In genomic region chr2:152474523-152474922, GRCh38 we compare ENCODE assay signal across 5 cellular contexts.
DNase-seq lines count a peak whose midpoint lies in the region; ATAC-seq, FAIRE-seq and TF ChIP-seq lines count a peak whose summit lies in the region.
"Not testable (repeated sequence)": the region's sequence is repeated elsewhere in the genome, so short reads cannot be mapped to it uniquely, and the experiment has no call there.

No MANE protein-coding gene starts in this region.

- not testable (repeated sequence) for H3K27me3 ChIP-seq in K562 (ENCODE audit: control insufficient read depth in 2 of 2, insufficient read depth in 2 of 2, low read length in 2 of 2); dorsolateral prefrontal cortex; HepG2 (ENCODE audit: control insufficient read depth in 1 of 2, insufficient read depth in 2 of 2, low read length in 2 of 2); thyroid gland

- WGBS in K562 (ENCODE audit: insufficient coverage, low coverage, missing lambda C conversion rate) = 0% methylated on average over 5 of the region's 5 CpGs
- 95% methylated on average over 5 of the region's 5 CpGs for WGBS in HepG2 (ENCODE audit: low lambda C conversion rate)
- 90 to 91% methylated on average over 5 of the region's 5 CpGs for WGBS in thyroid gland, 2 donors

- not testable (repeated sequence) for H4K20me1 ChIP-seq in K562 (replicated peaks; ENCODE audit: control insufficient read depth, insufficient read depth, low read length); HepG2 (ENCODE audit: insufficient read depth, low read length)

- not testable (repeated sequence) for TF ChIP-seq POLR2A in GM12892 (IDR thresholded peaks at IDR 0.05; ENCODE audit: low read depth, low read length); K562 (conservative IDR thresholded peaks at IDR 0.05); HepG2 (IDR thresholded peaks at IDR 0.05; ENCODE audit: insufficient read depth in 1 of 2, low read depth in 2 of 2, low read length in 2 of 2); thyroid gland (IDR thresholded peaks at IDR 0.05)

- intact Hi-C loops in K562 (cut with micrococcal nuclease); dorsolateral prefrontal cortex (cut with DNase I); thyroid gland (cut with DNase I): not testable (repeated sequence)
- intact Hi-C loops in HepG2 (cut with micrococcal nuclease; ENCODE audit: unreplicated experiment) = loop anchor here (5.0 kb wide), 3 partner anchors 42 to 297 kb away; partner anchors contain the start of genes FMNL2 and STAM2

- not testable (repeated sequence) for H3K27ac ChIP-seq in K562 (ENCODE audit: extremely low read depth, low read depth, low read length); HepG2 (ENCODE audit: extremely low read length, insufficient read depth, low read length)
- peak overlapping the region in 49 of 59 donors; percentile 6 to 100 (median 96) for H3K27ac ChIP-seq in dorsolateral prefrontal cortex
- peak overlapping the region in 2 of 3 donors; percentile 50 to 62 for H3K27ac ChIP-seq in thyroid gland

- TF ChIP-seq CTCF in K562 (IDR thresholded peaks at IDR 0.05 in 2 of 3, conservative IDR thresholded peaks at IDR 0.05 in 1 of 3; ENCODE audit: insufficient read depth in 2 of 3, low read depth in 1 of 3, low read length in 3 of 3); dorsolateral prefrontal cortex (IDR thresholded peaks at IDR 0.05 in 54 of 56, conservative IDR thresholded peaks at IDR 0.05 in 2 of 56; ENCODE audit: low read depth in 1 of 56, partially characterized antibody in 56 of 56); HepG2 (CRISPR knock-in tag; IDR thresholded peaks at IDR 0.05); thyroid gland (IDR thresholded peaks at IDR 0.05): not testable (repeated sequence)

- TF ChIP-seq EP300 in K562 (IDR thresholded peaks at IDR 0.05; ENCODE audit: low read length); HepG2 (IDR thresholded peaks at IDR 0.05; ENCODE audit: low read depth in 2 of 2, low read length in 2 of 2); HepG2 (CRISPR knock-in tag; IDR thresholded peaks at IDR 0.05; ENCODE audit: borderline replicate concordance): not testable (repeated sequence)

- not testable (repeated sequence) for H3K4me3 ChIP-seq in K562; dorsolateral prefrontal cortex; HepG2 (replicated peaks in 1 of 3; ENCODE audit: insufficient read depth in 1 of 3, low read depth in 2 of 3, low read length in 3 of 3); thyroid gland (replicated peaks in 1 of 3)

- not testable (repeated sequence) for ATAC-seq in K562, HepG2

- H3K9ac ChIP-seq in K562 (ENCODE audit: insufficient read depth in 1 of 2, low read depth in 2 of 2, low read length in 2 of 2); HepG2 (ENCODE audit: insufficient read depth, low read depth, low read length): not testable (repeated sequence)

- peak; percentile 63 for FAIRE-seq in GM12892 (lab: Jason Lieb, UNC)
- FAIRE-seq in K562 (lab: Jason Lieb, UNC); HepG2 (lab: Jason Lieb, UNC): not testable (repeated sequence)

- not testable (repeated sequence) for H2AFZ ChIP-seq in K562 (ENCODE audit: low read depth, low read length); HepG2 (ENCODE audit: low read length)

- in situ Hi-C loops in K562 (cut with MboI); HepG2 (cut with HindIII; ENCODE audit: extremely low pct_ligation_motif_present, low pct_unique_long_range_greater_than_20kb): not testable (repeated sequence)

- not testable (repeated sequence) for H3K9me1 ChIP-seq in K562 (ENCODE audit: control insufficient read depth, insufficient read depth, low read length)

- not testable (repeated sequence) for TF ChIP-seq RAD21 in K562 (CRISPR knock-in tag; conservative IDR thresholded peaks at IDR 0.05 in 1 of 2, IDR thresholded peaks at IDR 0.05 in 1 of 2); HepG2 (CRISPR knock-in tag; IDR thresholded peaks at IDR 0.05)

- not testable (repeated sequence) for DNase-seq in GM12892 (ENCODE audit: insufficient read length); K562 (ENCODE audit: extremely low read depth in 1 of 4, low spot score in 3 of 4); dorsolateral prefrontal cortex; HepG2 (ENCODE audit: low spot score); thyroid gland

- not testable (repeated sequence) for BruUV-seq in K562 (replicated peaks; lab: Mats Ljungman, UMichigan); HepG2 (replicated peaks; lab: Mats Ljungman, UMichigan)

- not testable (repeated sequence) for H3K36me3 ChIP-seq in K562 (ENCODE audit: control insufficient read depth, insufficient read depth, low read length); HepG2 (replicated peaks in 1 of 2; ENCODE audit: control insufficient read depth in 1 of 2, insufficient read depth in 2 of 2, low read length in 2 of 2); thyroid gland

- H3K4me1 ChIP-seq in K562 (replicated peaks in 1 of 2; ENCODE audit: control insufficient read depth in 2 of 2, insufficient read depth in 2 of 2, low read length in 2 of 2) = not testable (repeated sequence)
- H3K4me1 ChIP-seq in HepG2 (ENCODE audit: insufficient read depth, low read length) = peaks cover 87% of the 10 kb centered on the region
- H3K4me1 ChIP-seq in thyroid gland = peaks cover 31 to 46% of the 10 kb centered on the region in 2 donors

- CTCF ChIA-PET in K562 (lab: Yijun Ruan, JAX; ENCODE audit: low intra/inter-chr PET ratio); HepG2 (lab: Yijun Ruan, JAX; ENCODE audit: low intra/inter-chr PET ratio, low total read pairs): not testable (repeated sequence)

- not testable (repeated sequence) for H3K9me3 ChIP-seq in K562 (replicated peaks; ENCODE audit: control insufficient read depth, insufficient read depth, low read depth, low read length); HepG2 (ENCODE audit: low read length); thyroid gland

- POLR2A ChIA-PET in K562 (lab: Yijun Ruan, JAX) (interaction anchor here (1.1 kb wide), 1 partner anchor 299 kb away, joined by 3 read pairs; no protein-coding TSS in a partner anchor), HepG2 (lab: Yijun Ruan, JAX) (interaction anchor here (0.9 to 2.2 kb wide), 3 partner anchors 11 to 140 kb away, joined by 3 to 15 read pairs (median 4); partner anchors contain the start of gene FMNL2)

- H3K4me2 ChIP-seq in K562 (ENCODE audit: insufficient read depth, low read length); HepG2 (ENCODE audit: low read depth, low read length): not testable (repeated sequence)

- not testable (repeated sequence) for H3K79me2 ChIP-seq in K562 (ENCODE audit: control insufficient read depth, insufficient read depth, low read length)
- peaks cover 96% of the 10 kb centered on the region for H3K79me2 ChIP-seq in HepG2 (ENCODE audit: insufficient read depth, low read length)

TF ChIP-seq in K562, 482 proteins besides CTCF, POLR2A, EP300 and RAD21:
- TF ChIP-seq MAFG (tag; conservative IDR thresholded peaks at IDR 0.05) (0 out of 2 replicates have a peak, but pooled peaks have one; percentile 23), ZNF316 (IDR thresholded peaks at IDR 0.05) (peak; percentile 52)
TF ChIP-seq in K562: peak in this region for 2; not testable (repeated sequence) for 480.

TF ChIP-seq in HepG2, 621 proteins besides CTCF, POLR2A, EP300 and RAD21:
- TF ChIP-seq ZSCAN5A (CRISPR knock-in tag; IDR thresholded peaks at IDR 0.05; ENCODE audit: borderline replicate concordance) = 0 out of 2 replicates have a peak, but pooled peaks have one; percentile 18
- peak; percentile 63 to 70 for TF ChIP-seq MAFK (conservative IDR thresholded peaks at IDR 0.05 in 1 of 2, IDR thresholded peaks at IDR 0.05 in 1 of 2; ENCODE audit: low read length in 2 of 2)
- TF ChIP-seq ZNF33B (CRISPR knock-in tag; IDR thresholded peaks at IDR 0.05) = peak; percentile 36; the same call in 1 of the 2 replicates
- peak; percentile 56 for TF ChIP-seq MAFF (IDR thresholded peaks at IDR 0.05; ENCODE audit: low read depth, low read length)
- peak; percentile 34; the same call in 1 of the 2 replicates for TF ChIP-seq ZMYM3 (CRISPR knock-in tag; IDR thresholded peaks at IDR 0.05)
- peak; percentile 59; the same call in 1 of the 2 replicates for TF ChIP-seq ZNF460 (CRISPR knock-in tag; IDR thresholded peaks at IDR 0.05; ENCODE audit: borderline replicate concordance)
